31 cellular contexts compared by ENCODE assay signal in the genomic region with DNA sequence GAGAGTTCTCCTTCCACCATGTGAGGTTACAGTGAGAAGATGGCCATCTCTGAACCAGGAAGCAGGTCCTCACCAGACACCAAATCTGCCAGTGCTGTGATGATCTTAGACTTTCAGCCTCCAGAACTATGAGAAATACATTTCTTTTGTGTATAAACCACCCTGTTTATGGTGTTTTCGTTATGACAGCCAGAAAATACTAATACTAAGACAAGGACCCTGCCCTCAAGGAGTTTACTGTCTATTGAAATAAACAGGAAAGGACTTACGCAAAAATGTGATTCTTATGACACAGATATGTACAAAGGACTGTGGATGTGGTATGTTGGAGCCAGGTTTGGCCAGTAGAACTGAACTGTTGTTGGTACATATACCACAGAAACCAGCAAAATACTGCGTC.
"Had no signal": no experiment of that assay in that cellular context is flagged by ENCODE, and none has a peak within 500 bp of the region (broad histone marks: within the 10 kb centered on the region; RNA-seq: fewer than 3 reads in every experiment).

No MANE protein-coding gene starts in this region.

- H3K27me3 Mint-ChIP-seq: progenitor cell of endocrine pancreas; stimulated activated memory B cell treated with anti-CD40 and anti-IgM and Interleukin-4, amounts not matched to agents 10 μg/mL and 1 μg/mL and 100 μg/mL, for 72 hours; stimulated activated naive CD8-positive, alpha-beta T cell treated with anti-CD3 and anti-CD28 coated beads, Interleukin-15, amount 100 ng/mL, for 72 hours; type B pancreatic cell had no signal

- H3K4me3 Mint-ChIP-seq: natural killer cell; nephron; neural progenitor cell; stimulated activated memory B cell treated with anti-CD40 and anti-IgM and Interleukin-4, amounts not matched to agents 10 μg/mL and 1 μg/mL and 100 μg/mL, for 72 hours; stimulated activated naive CD8-positive, alpha-beta T cell treated with anti-CD3 and anti-CD28 coated beads, Interleukin-15, amount 100 ng/mL, for 72 hours; type B pancreatic cell had no signal

- H3K9me3 Mint-ChIP-seq: natural killer cell had no signal

- H3K4me1 ChIP-seq: suprapubic skin, testis, uterus had no signal

- H3K36me3 ChIP-seq: neural progenitor cell, ovary, suprapubic skin, tibial artery, transverse colon, upper lobe of right lung, uterus had no signal

- H3K27me3 ChIP-seq: neural progenitor cell, ovary, spleen, suprapubic skin, testis, tibial artery, transverse colon, upper lobe of right lung, uterus had no signal

- DNase-seq: natural killer cell; occipital lobe; ovary; posterior cingulate gyrus; psoas muscle; right cardiac atrium; spleen; stimulated activated CD4-positive, alpha-beta T cell treated with anti-CD3 and anti-CD28 coated beads, Interleukin-12 subunit alpha, Interleukin-12 subunit beta, amount 100 ng/mL, for 4 hours; stimulated activated CD4-positive, alpha-beta T cell treated with anti-CD3 and anti-CD28 coated beads, Interleukin-1b, Interleukin-23, amount 100 ng/mL, for 48 hours; stimulated activated CD4-positive, alpha-beta T cell treated with anti-CD3 and anti-CD28 coated beads, Interleukin-4, amount 100 ng/mL, for 1 hour; stimulated activated CD4-positive, alpha-beta T cell treated with anti-CD3 and anti-CD28 coated beads, Interleukin-4, amount 100 ng/mL, for 4 hours; stimulated activated CD8-positive, alpha-beta memory T cell treated with anti-CD3 and anti-CD28 coated beads, Interleukin-4, amount 100 ng/mL, for 48 hours; stimulated activated naive CD4-positive, alpha-beta T cell; stimulated activated naive CD8-positive, alpha-beta T cell treated with anti-CD3 and anti-CD28 coated beads, Interleukin-15, amount 100 ng/mL, for 72 hours; stimulated activated naive CD8-positive, alpha-beta T cell treated with anti-CD3 and anti-CD28 coated beads, Interleukin-15, Interleukin-2, amounts not matched to agents 100 U/mL and 50 U/mL, for 24 hours; substantia nigra; testis; tibial artery; transverse colon; upper lobe of right lung; uterus had no signal

- ATAC-seq: natural killer cell; psoas muscle; right cardiac atrium; sciatic nerve; stimulated activated memory B cell treated with anti-CD40 and anti-IgM and Interleukin-4, amounts not matched to agents 10 μg/mL and 1 μg/mL and 100 μg/mL, for 72 hours; stimulated activated naive CD8-positive, alpha-beta T cell treated with anti-CD3 and anti-CD28 coated beads, Interleukin-15, amount 100 ng/mL, for 72 hours; stimulated activated naive CD8-positive, alpha-beta T cell treated with anti-CD3 and anti-CD28 coated beads, Interleukin-15, Interleukin-2, amounts not matched to agents 100 U/mL and 50 U/mL, for 24 hours; upper lobe of right lung had no signal

- H3K4me3 ChIP-seq: neural progenitor cell, ovary, psoas muscle, skin epidermis, smooth muscle cell, spleen, suprapubic skin, testis, tibial artery, transverse colon, upper lobe of right lung, uterus had no signal

- H2AFZ ChIP-seq: neural progenitor cell, parathyroid adenoma had no signal

- H3K9me3 ChIP-seq: ovary, psoas muscle, suprapubic skin, testis, tibial artery, transverse colon, upper lobe of right lung, uterus had no signal

- H3K27ac Mint-ChIP-seq: natural killer cell; nephron; neural progenitor cell; progenitor cell of endocrine pancreas; stimulated activated memory B cell treated with anti-CD40 and anti-IgM and Interleukin-4, amounts not matched to agents 10 μg/mL and 1 μg/mL and 100 μg/mL, for 72 hours; stimulated activated naive CD8-positive, alpha-beta T cell treated with anti-CD3 and anti-CD28 coated beads, Interleukin-15, amount 100 ng/mL, for 72 hours; type B pancreatic cell had no signal

- H3K27ac ChIP-seq: neural progenitor cell, ovary, parathyroid adenoma, psoas muscle, skin epidermis, spleen, suprapubic skin, testis, tibial artery, transverse colon, upper lobe of right lung, uterus had no signal

- H3K4me1 Mint-ChIP-seq: neural progenitor cell had no signal

- H3K36me3 Mint-ChIP-seq: natural killer cell had no signal

- H3K9ac ChIP-seq: neural progenitor cell, parathyroid adenoma had no signal

- H3K4me2 ChIP-seq: neural progenitor cell, smooth muscle cell had no signal
